31 cellular contexts compared by ENCODE assay signal in genomic region chr14:44812672-44813071, GRCh38.
"Had no signal": no experiment of that assay in that cellular context is flagged by ENCODE, and none has a peak within 500 bp of the region (broad histone marks: within the 10 kb centered on the region; RNA-seq: fewer than 3 reads in every experiment).

No MANE protein-coding gene starts in this region.

- H3K36me3 Mint-ChIP-seq: naive thymus-derived CD4-positive, alpha-beta T cell; natural killer cell treated with Interleukin-12 subunit alpha and Interleukin-12 subunit beta and Interleukin-15 and Interleukin-18, amount 100 ng/mL, for 72 hours; stimulated activated naive B cell treated with anti-CD40 and anti-IgM and Interleukin-4, amounts not matched to agents 10 μg/mL and 1 μg/mL and 100 μg/mL, for 72 hours had no signal

- H3K27ac ChIP-seq: lower lobe of right lung, pancreas, prostate gland, skin epidermis, stomach, testis, thyroid gland, transverse colon, upper lobe of left lung had no signal

- H3K36me3 ChIP-seq: lower lobe of right lung, pancreas, prostate gland, stomach, thyroid gland, transverse colon, upper lobe of left lung had no signal

- H3K4me1 ChIP-seq: lower lobe of right lung, pancreas, prostate gland, stomach, testis, thyroid gland, transverse colon, upper lobe of left lung had no signal

- DNase-seq: kidney glomerular epithelial cell; left cardiac atrium; left ventricle myocardium superior; lower lobe of right lung; mammary epithelial cell; mesendoderm; midbrain; mucosa of descending colon; naive thymus-derived CD4-positive, alpha-beta T cell; nucleus accumbens; pancreas; posterior cingulate gyrus; retina; stimulated activated CD4-positive, alpha-beta T cell treated with anti-CD3 and anti-CD28 coated beads, Interleukin-12 subunit alpha, Interleukin-12 subunit beta, amount 100 ng/mL, for 4 hours; stimulated activated CD4-positive, alpha-beta T cell treated with anti-CD3 and anti-CD28 coated beads, Interleukin-15, amount 100 ng/mL, for 24 hours; stimulated activated CD4-positive, alpha-beta T cell treated with anti-CD3 and anti-CD28 coated beads, Interleukin-2, amount 100 ng/mL, for 24 hours; stimulated activated CD4-positive, alpha-beta T cell treated with anti-CD3 and anti-CD28 coated beads, Interleukin-4, amount 100 ng/mL, for 1 hour; stimulated activated naive B cell treated with anti-CD40 and anti-IgM and Interleukin-4, amounts not matched to agents 10 μg/mL and 1 μg/mL and 100 μg/mL, for 72 hours; stimulated activated naive CD8-positive, alpha-beta T cell treated with anti-CD3 and anti-CD28 coated beads, Interleukin-15, Interleukin-2, amounts not matched to agents 100 U/mL and 50 U/mL, for 24 hours; stomach; testis; thyroid gland; transverse colon; upper lobe of left lung had no signal

- H3K4me3 Mint-ChIP-seq: naive thymus-derived CD4-positive, alpha-beta T cell; natural killer cell treated with Interleukin-12 subunit alpha and Interleukin-12 subunit beta and Interleukin-15 and Interleukin-18, amount 100 ng/mL, for 72 hours; stimulated activated naive B cell treated with anti-CD40 and anti-IgM and Interleukin-4, amounts not matched to agents 10 μg/mL and 1 μg/mL and 100 μg/mL, for 72 hours had no signal

- H3K27ac Mint-ChIP-seq: naive thymus-derived CD4-positive, alpha-beta T cell; natural killer cell treated with Interleukin-12 subunit alpha and Interleukin-12 subunit beta and Interleukin-15 and Interleukin-18, amount 100 ng/mL, for 72 hours; stimulated activated naive B cell treated with anti-CD40 and anti-IgM and Interleukin-4, amounts not matched to agents 10 μg/mL and 1 μg/mL and 100 μg/mL, for 72 hours had no signal

- H3K4me1 Mint-ChIP-seq: naive thymus-derived CD4-positive, alpha-beta T cell; stimulated activated naive B cell treated with anti-CD40 and anti-IgM and Interleukin-4, amounts not matched to agents 10 μg/mL and 1 μg/mL and 100 μg/mL, for 72 hours had no signal

- H3K9me3 ChIP-seq: lower lobe of right lung, mucosa of descending colon, pancreas, prostate gland, stomach, testis, thyroid gland, transverse colon, upper lobe of left lung had no signal

- H3K9me3 Mint-ChIP-seq: naive thymus-derived CD4-positive, alpha-beta T cell; natural killer cell treated with Interleukin-12 subunit alpha and Interleukin-12 subunit beta and Interleukin-15 and Interleukin-18, amount 100 ng/mL, for 72 hours; stimulated activated naive B cell treated with anti-CD40 and anti-IgM and Interleukin-4, amounts not matched to agents 10 μg/mL and 1 μg/mL and 100 μg/mL, for 72 hours had no signal

- ATAC-seq: left cardiac atrium; left lobe of liver; left ventricle myocardium superior; lower lobe of right lung; mucosa of descending colon; naive thymus-derived CD4-positive, alpha-beta T cell; natural killer cell treated with Interleukin-12 subunit alpha and Interleukin-12 subunit beta and Interleukin-15 and Interleukin-18, amount 100 ng/mL, for 72 hours; pancreas; right cardiac atrium; sciatic nerve; stimulated activated naive B cell treated with anti-CD40 and anti-IgM and Interleukin-4, amounts not matched to agents 10 μg/mL and 1 μg/mL and 100 μg/mL, for 72 hours; stimulated activated naive CD8-positive, alpha-beta T cell treated with anti-CD3 and anti-CD28 coated beads, Interleukin-15, Interleukin-2, amounts not matched to agents 100 U/mL and 50 U/mL, for 24 hours had no signal

- H3K27me3 ChIP-seq: pancreas, stomach, testis, thyroid gland, transverse colon, upper lobe of left lung had no signal

- FAIRE-seq: keratinocyte, pancreas had no signal

- H3K4me3 ChIP-seq: lower lobe of right lung, mucosa of descending colon, pancreas, prostate gland, skin epidermis, stomach, testis, thyroid gland, transverse colon, upper lobe of left lung had no signal
